17 cellular contexts compared by ENCODE assay signal in the genomic region with DNA sequence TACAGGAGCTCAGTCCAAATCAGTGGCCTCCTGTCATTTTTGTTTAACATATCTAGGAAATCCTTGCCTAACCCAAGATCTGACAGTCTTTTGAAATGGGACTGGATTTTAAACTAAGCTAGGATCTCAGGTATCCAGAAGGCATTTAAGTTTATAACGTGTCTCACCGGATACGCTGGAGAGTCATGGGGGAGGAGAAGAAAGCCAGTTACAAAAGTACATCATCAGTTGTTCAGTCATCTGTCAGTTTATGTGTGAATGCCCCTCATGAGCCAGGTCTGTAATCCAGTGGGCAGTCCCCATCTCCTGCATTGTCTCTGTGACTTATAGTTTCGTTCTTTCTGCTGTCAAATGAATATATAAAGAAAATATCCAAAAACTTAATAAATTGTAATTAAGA. TPM values are rescaled to one million over a fixed set of nuclear protein-coding genes. Genes with fewer than 3 reads are reported as not detected.
DNase-seq lines count a peak whose midpoint lies in the region; ATAC-seq and TF ChIP-seq lines count a peak whose summit lies in the region.
"Had no signal": no experiment of that assay in that cellular context is flagged by ENCODE, and none has a peak within 500 bp of the region (broad histone marks: within the 10 kb centered on the region; RNA-seq: fewer than 3 reads in every experiment).

No MANE protein-coding gene starts in this region.

- no peak overlapping the region for H2BK5ac ChIP-seq in trophoblast cell (ENCODE audit: low read depth, low read length, poor library complexity)

- DNase-seq in activated naive CD4-positive, alpha-beta T cell treated with anti-CD3 and anti-CD28 coated beads for 36 hours, result no peak
- no peak for DNase-seq in activated naive CD4-positive, alpha-beta T cell treated with anti-CD3 and anti-CD28 coated beads, Interleukin-2, amount 10 ng/mL, durations not matched to agents 7 days and 5 days
- peak; percentile 37 for DNase-seq in NCI-H82 (lab: John Stamatoyannopoulos, UW)
- no peak for DNase-seq in glutamatergic neuron
- DNase-seq in trophoblast cell, result peak in 1 of 2 donors; percentile 25
- DNase-seq in CD1c-positive myeloid dendritic cell (ENCODE audit: extremely low spot score), result no peak
- no peak for DNase-seq in NCI-H2171 (lab: John Stamatoyannopoulos, UW)
- DNase-seq: Calu3; KBM-7; NCI-H1436 treated with DMSO at 0.1 percent for 48 hours; NCI-H226; NCI-H526; NK-92 treated with Interleukin-12 subunit alpha and Interleukin-12 subunit beta, amount 100 ng/mL, for 24 hours had no signal

- CTCF ChIA-PET in activated naive CD4-positive, alpha-beta T cell treated with anti-CD3 and anti-CD28 coated beads for 36 hours (lab: Charles Lee), result interaction anchor here (0.7 to 1.3 kb wide), 4 partner anchors 11 to 55 kb away, joined by 3 to 6 read pairs (median 4); no protein-coding TSS in a partner anchor
- CTCF ChIA-PET in activated naive CD4-positive, alpha-beta T cell treated with anti-CD3 and anti-CD28 coated beads, Interleukin-2, amount 10 ng/mL, durations not matched to agents 7 days and 5 days (lab: Charles Lee), result interaction anchor here (1.2 to 2.1 kb wide), 2 partner anchors 13 to 89 kb away, joined by 3 to 6 read pairs; no protein-coding TSS in a partner anchor

- peaks cover 4% of the 10 kb centered on the region for H3K9me3 Mint-ChIP-seq in activated naive CD4-positive, alpha-beta T cell treated with anti-CD3 and anti-CD28 coated beads for 36 hours
- H3K9me3 Mint-ChIP-seq in activated naive CD4-positive, alpha-beta T cell treated with anti-CD3 and anti-CD28 coated beads, Interleukin-2, amount 10 ng/mL, durations not matched to agents 7 days and 5 days, result peaks cover 3% of the 10 kb centered on the region
- peaks cover 15% of the 10 kb centered on the region for H3K9me3 Mint-ChIP-seq in glutamatergic neuron (ENCODE audit: unreplicated experiment)
- H3K9me3 Mint-ChIP-seq: CD14-positive monocyte had no signal

- WGBS in trophoblast cell (ENCODE audit: extremely low coverage, insufficient coverage, insufficient read length), result no CpG with 5 or more reads among the region's 4 CpGs

- peaks cover 15% of the 10 kb centered on the region for H3K36me3 Mint-ChIP-seq in activated naive CD4-positive, alpha-beta T cell treated with anti-CD3 and anti-CD28 coated beads for 36 hours (ENCODE audit: low read depth)
- peaks cover 36% of the 10 kb centered on the region for H3K36me3 Mint-ChIP-seq in activated naive CD4-positive, alpha-beta T cell treated with anti-CD3 and anti-CD28 coated beads, Interleukin-2, amount 10 ng/mL, durations not matched to agents 7 days and 5 days
- H3K36me3 Mint-ChIP-seq in glutamatergic neuron (ENCODE audit: unreplicated experiment), result peaks cover 12% of the 10 kb centered on the region

- H3K4ac ChIP-seq in trophoblast cell (ENCODE audit: low read depth, low read length), result peak overlapping the region; percentile 47

- no peaks in the 10 kb centered on the region for H3K27me3 ChIP-seq in trophoblast cell (ENCODE audit: insufficient read depth, low read length)

- H3K36me3 ChIP-seq in trophoblast cell (ENCODE audit: control insufficient read depth in 1 of 2, insufficient read depth in 2 of 2, low read length in 2 of 2), result peaks cover 0 to 3% of the 10 kb centered on the region in 2 experiments

- H3K4me1 Mint-ChIP-seq in activated naive CD4-positive, alpha-beta T cell treated with anti-CD3 and anti-CD28 coated beads for 36 hours (ENCODE audit: low read depth), result peaks cover 66% of the 10 kb centered on the region
- peaks cover 51% of the 10 kb centered on the region for H3K4me1 Mint-ChIP-seq in activated naive CD4-positive, alpha-beta T cell treated with anti-CD3 and anti-CD28 coated beads, Interleukin-2, amount 10 ng/mL, durations not matched to agents 7 days and 5 days
- H3K4me1 Mint-ChIP-seq in glutamatergic neuron (ENCODE audit: low read depth, unreplicated experiment), result peaks cover 37% of the 10 kb centered on the region

- TF ChIP-seq CTCF in glutamatergic neuron (IDR thresholded peaks at IDR 0.05; ENCODE audit: partially characterized antibody, unreplicated experiment), result no peak

- H3K4me1 ChIP-seq in trophoblast cell (ENCODE audit: control insufficient read depth in 1 of 2, insufficient read depth in 2 of 2, low read length in 2 of 2), result peaks cover 0 to 8% of the 10 kb centered on the region in 2 experiments
- H3K4me1 ChIP-seq: A549 had no signal

- peaks cover 19% of the 10 kb centered on the region for H3K79me2 ChIP-seq in trophoblast cell (ENCODE audit: control insufficient read depth, insufficient read depth, low read length, poor library complexity)

- no peak overlapping the region for H4K12ac ChIP-seq in trophoblast cell (ENCODE audit: low read depth, low read length)

- no peak overlapping the region for H2BK12ac ChIP-seq in trophoblast cell (ENCODE audit: low read length)

- no peak overlapping the region for H2AFZ ChIP-seq in trophoblast cell (ENCODE audit: insufficient read depth, low read length, poor library complexity)

- H3K14ac ChIP-seq in trophoblast cell (ENCODE audit: low read length), result no peak overlapping the region

- H3K27ac ChIP-seq in trophoblast cell (ENCODE audit: low read depth, low read length), result no peak overlapping the region
- H3K27ac ChIP-seq: A549 had no signal

- H4K8ac ChIP-seq in trophoblast cell (ENCODE audit: low read depth, low read length), result no peak overlapping the region

- H2AK5ac ChIP-seq in trophoblast cell (ENCODE audit: low read length), result no peak overlapping the region

- H3K4me3 ChIP-seq in trophoblast cell (ENCODE audit: low read depth, low read length), result no peak overlapping the region
- H3K4me3 ChIP-seq: A549, GM12878 had no signal

- no peak overlapping the region for H3K23ac ChIP-seq in trophoblast cell (ENCODE audit: low read length)

- H4K91ac ChIP-seq in trophoblast cell (ENCODE audit: low read depth, low read length), result no peak overlapping the region

- H3K27me3 Mint-ChIP-seq in activated naive CD4-positive, alpha-beta T cell treated with anti-CD3 and anti-CD28 coated beads for 36 hours (ENCODE audit: low read depth), result no peaks in the 10 kb centered on the region
- no peaks in the 10 kb centered on the region for H3K27me3 Mint-ChIP-seq in activated naive CD4-positive, alpha-beta T cell treated with anti-CD3 and anti-CD28 coated beads, Interleukin-2, amount 10 ng/mL, durations not matched to agents 7 days and 5 days
- H3K27me3 Mint-ChIP-seq in glutamatergic neuron (ENCODE audit: unreplicated experiment), result peaks cover 7% of the 10 kb centered on the region

- peak overlapping the region; percentile 30 for H3K27ac Mint-ChIP-seq in activated naive CD4-positive, alpha-beta T cell treated with anti-CD3 and anti-CD28 coated beads for 36 hours
- no peak overlapping the region for H3K27ac Mint-ChIP-seq in activated naive CD4-positive, alpha-beta T cell treated with anti-CD3 and anti-CD28 coated beads, Interleukin-2, amount 10 ng/mL, durations not matched to agents 7 days and 5 days
- peak overlapping the region; percentile 31 for H3K27ac Mint-ChIP-seq in glutamatergic neuron (ENCODE audit: unreplicated experiment)

- no peaks in the 10 kb centered on the region for H3K9me3 ChIP-seq in trophoblast cell (ENCODE audit: insufficient read depth, low read depth, low read length)
- H3K9me3 ChIP-seq: A549 had no signal

- intact Hi-C loops in activated naive CD4-positive, alpha-beta T cell treated with anti-CD3 and anti-CD28 coated beads for 36 hours (cut with micrococcal nuclease), result no loop called here

- no peak for ATAC-seq in HG03442 (IDR thresholded peaks at IDR 0.05; ENCODE audit: unreplicated experiment)
- ATAC-seq: A549, GM12878 had no signal

- H3K9ac ChIP-seq in trophoblast cell (ENCODE audit: low read length), result no peak overlapping the region

- no peak overlapping the region for H3K18ac ChIP-seq in trophoblast cell (ENCODE audit: low read length)

- H3K4me3 Mint-ChIP-seq in activated naive CD4-positive, alpha-beta T cell treated with anti-CD3 and anti-CD28 coated beads for 36 hours, result no peak overlapping the region
- H3K4me3 Mint-ChIP-seq in activated naive CD4-positive, alpha-beta T cell treated with anti-CD3 and anti-CD28 coated beads, Interleukin-2, amount 10 ng/mL, durations not matched to agents 7 days and 5 days, result no peak overlapping the region
- peak overlapping the region; percentile 16 for H3K4me3 Mint-ChIP-seq in glutamatergic neuron (ENCODE audit: unreplicated experiment)
- H3K4me3 Mint-ChIP-seq: CD14-positive monocyte had no signal

- no peak overlapping the region for H2BK120ac ChIP-seq in trophoblast cell (ENCODE audit: insufficient read depth, low read length, poor library complexity)

- no peaks in the 10 kb centered on the region for H3K79me1 ChIP-seq in trophoblast cell (ENCODE audit: low read length)

- no peak overlapping the region for H3K4me2 ChIP-seq in trophoblast cell (ENCODE audit: low read length)
- H3K4me2 ChIP-seq: A549 had no signal

RNA-seq across cellular contexts. Expression of gene RAB7A, which starts 44.4 kb away (rescaled TPM):
- total RNA-seq in activated naive CD4-positive, alpha-beta T cell treated with anti-CD3 and anti-CD28 coated beads for 36 hours, result 100 to 1,000 TPM; 222 to 228 TPM
- 298 TPM for total RNA-seq in glutamatergic neuron (ENCODE audit: unreplicated experiment)
- 236 and 247 TPM in 2 replicates for polyA plus RNA-seq in trophoblast cell (2013)
